In genomic region chr17:38450699-38451029, GRCh38 we compare ENCODE assay signal across 13 cellular contexts. TPM values are rescaled to one million over a fixed set of nuclear protein-coding genes. Genes with fewer than 3 reads are reported as not detected.
DNase-seq lines count a peak whose midpoint lies in the region; ATAC-seq, FAIRE-seq and TF ChIP-seq lines count a peak whose summit lies in the region.
"Had no signal": no experiment of that assay in that cellular context is flagged by ENCODE, and none has a peak within 500 bp of the region (broad histone marks: within the 10 kb centered on the region; RNA-seq: fewer than 3 reads in every experiment).

No MANE protein-coding gene starts in this region.

- H3K79me1 ChIP-seq in H1 (ENCODE audit: low read depth, low read length) = peaks cover 23% of the 10 kb centered on the region

- peaks cover 5 to 68% of the 10 kb centered on the region in 2 experiments for H3K79me2 ChIP-seq in H1 (ENCODE audit: control insufficient read depth in 1 of 2, insufficient read depth in 2 of 2, low read length in 2 of 2)

- H2BK15ac ChIP-seq in H1 (ENCODE audit: low read length) = no peak overlapping the region; the same call in 1 of the 2 replicates

- H2AK5ac ChIP-seq in H1 (ENCODE audit: low read depth, low read length) = peak overlapping the region; percentile 87

- peak overlapping the region; percentile 83 for H4K91ac ChIP-seq in H1 (replicated peaks; ENCODE audit: insufficient read length, low read length)

- H2BK20ac ChIP-seq in H1 (ENCODE audit: low read length) = peak overlapping the region; percentile 86; the same call in 1 of the 2 replicates

- H4K20me1 ChIP-seq in H1 (replicated peaks in 1 of 2; ENCODE audit: control insufficient read depth in 1 of 2, insufficient read depth in 2 of 2, low read length in 2 of 2) = no peaks in the 10 kb centered on the region

- H2BK12ac ChIP-seq in H1 (ENCODE audit: low read depth, low read length) = peak overlapping the region; percentile 97

- no peak overlapping the region for H3K23ac ChIP-seq in H1 (ENCODE audit: insufficient read length)

- H3K56ac ChIP-seq in H1 (replicated peaks; ENCODE audit: insufficient read length, low read depth, low read length) = no peak overlapping the region

- H2BK5ac ChIP-seq in H1 (ENCODE audit: low read depth, low read length) = peak overlapping the region; percentile 85

- peaks cover 90% of the 10 kb centered on the region for H3K4me1 ChIP-seq in left ventricle myocardium inferior
- peaks cover 32 to 61% (median 56%) of the 10 kb centered on the region in 4 experiments for H3K4me1 ChIP-seq in H1 (replicated peaks in 1 of 4; ENCODE audit: control insufficient read depth in 3 of 4, insufficient read depth in 4 of 4, low read length in 3 of 4)
- peaks cover 52% of the 10 kb centered on the region for H3K4me1 ChIP-seq in mesodermal cell (ENCODE audit: control insufficient read depth, insufficient read depth, low read length, poor library complexity, severe bottlenecking)
- H3K4me1 ChIP-seq in upper lobe of left lung = peaks cover 56 to 84% (median 63%) of the 10 kb centered on the region in 4 donors
- peaks cover 19% of the 10 kb centered on the region for H3K4me1 ChIP-seq in ovary (ENCODE audit: insufficient read depth)
- H3K4me1 ChIP-seq: HAP-1 had no signal

- H3K4ac ChIP-seq in H1 (replicated peaks; ENCODE audit: insufficient read length, low read depth, low read length) = no peak overlapping the region

- CTCF ChIA-PET in H1 (lab: Charles Lee; ENCODE audit: partially characterized antibody) = interaction anchor here (0.7 to 10.5 kb wide), 14 partner anchors 9 to 217 kb away, joined by 3 to 167 read pairs (median 3); partner anchors contain the start of gene ARHGAP23

- no peak for TF ChIP-seq RAD21 in H1 (IDR thresholded peaks at IDR 0.05 in 1 of 2, conservative IDR thresholded peaks at IDR 0.05 in 1 of 2; ENCODE audit: low read depth in 2 of 2, low read length in 2 of 2)

- no peaks in the 10 kb centered on the region for H3K36me3 ChIP-seq in left ventricle myocardium inferior
- no peaks in the 10 kb centered on the region; a peak in 2 of 8 replicates for H3K36me3 ChIP-seq in H1 (ENCODE audit: control insufficient read depth in 2 of 4, insufficient read depth in 4 of 4, low read length in 3 of 4)
- peaks cover 6% of the 10 kb centered on the region for H3K36me3 ChIP-seq in mesodermal cell (ENCODE audit: control insufficient read depth, insufficient read depth, low read length)
- H3K36me3 ChIP-seq in upper lobe of left lung = no peaks in the 10 kb centered on the region
- no peaks in the 10 kb centered on the region for H3K36me3 ChIP-seq in ovary
- H3K36me3 ChIP-seq: HAP-1 had no signal

- H4K8ac ChIP-seq in H1 (ENCODE audit: extremely low read depth, insufficient read depth, low read length) = no peak overlapping the region

- no peak for TF ChIP-seq EP300 in H1 (IDR thresholded peaks at IDR 0.05; ENCODE audit: borderline replicate concordance in 1 of 2, low read depth in 2 of 2, low read length in 2 of 2)
- TF ChIP-seq EP300 in upper lobe of left lung (IDR thresholded peaks at IDR 0.05) = no peak
- no peak for TF ChIP-seq EP300 in ovary (IDR thresholded peaks at IDR 0.05)

- no peak for FAIRE-seq in H1 (lab: Jason Lieb, UNC)
- FAIRE-seq in RCC 7860 (lab: Jason Lieb, UNC) = no peak

- H4K5ac ChIP-seq in H1 (ENCODE audit: insufficient read length, low read depth, low read length) = peak overlapping the region; percentile 26

- H3K27me3 ChIP-seq in left ventricle myocardium inferior (ENCODE audit: low read depth) (no peaks in the 10 kb centered on the region), H1 (replicated peaks in 1 of 4; ENCODE audit: control insufficient read depth in 3 of 4, extremely low read depth in 1 of 4, insufficient read depth in 3 of 4, low read length in 3 of 4) (no peaks in the 10 kb centered on the region), upper lobe of left lung (no peaks in the 10 kb centered on the region), ovary (no peaks in the 10 kb centered on the region)

- no peak overlapping the region for H2AFZ ChIP-seq in H1 (ENCODE audit: low read length)

- peak overlapping the region; percentile 15 for H3K18ac ChIP-seq in H1 (ENCODE audit: extremely low read depth, low read length)

- intact Hi-C loops in left ventricle myocardium inferior (cut with micrococcal nuclease) (no loop called here), cardiac septum (cut with DNase I) (loop anchor here (2.0 to 5.0 kb wide), 2 partner anchors 16 to 297 kb away; partner anchors contain the start of gene PCGF2), ovary (cut with DNase I) (no loop called here)

- H3K4me3 ChIP-seq in left ventricle myocardium inferior (peak overlapping the region; percentile 69), H1 (ENCODE audit: extremely low read depth in 1 of 4, insufficient read depth in 2 of 4, low read depth in 3 of 4, low read length in 4 of 4) (peak overlapping the region in 2 of 4 experiments; percentile 56 to 57; a peak in 3 of 8 replicates), mesodermal cell (ENCODE audit: extremely low read depth, insufficient read depth, low read length, poor library complexity, severe bottlenecking) (peak overlapping the region; percentile 43), upper lobe of left lung (peak overlapping the region in 1 of 4 donors; percentile 27), ovary (no peak overlapping the region)
- H3K4me3 ChIP-seq: HAP-1 had no signal

- ATAC-seq in upper lobe of left lung (ENCODE audit: low FRiP score in 2 of 2) = no peak
- ATAC-seq: stimulated activated naive CD8-positive, alpha-beta T cell treated with anti-CD3 and anti-CD28 coated beads, Interleukin-15, amount 100 ng/mL, for 72 hours had no signal

- DNase-seq in left ventricle myocardium inferior (no peak), cardiac septum (ENCODE audit: low spot score) (no peak), H1 (ENCODE audit: low read depth in 1 of 2, low spot score in 2 of 2) (no peak), upper lobe of left lung (no peak), SHP77 (lab: John Stamatoyannopoulos, UW) (no peak), ovary (no peak), RCC 7860 (ENCODE audit: low spot score) (no peak)
- DNase-seq: activated T-cell treated with anti-CD3 and anti-CD28 coated beads, Interleukin-2, amount 50 U/mL, for 1 hour; NCI-H1092 treated with DMSO at 0.1 percent for 48 hours; stimulated activated CD4-positive, alpha-beta T cell treated with anti-CD3 and anti-CD28 coated beads, Interleukin-1b, Interleukin-23, amount 100 ng/mL, for 48 hours; stimulated activated naive CD8-positive, alpha-beta T cell treated with anti-CD3 and anti-CD28 coated beads, Interleukin-15, amount 100 ng/mL, for 72 hours had no signal

- no peak overlapping the region; a peak in 1 of 7 replicates for H3K9ac ChIP-seq in H1 (replicated peaks in 1 of 4; ENCODE audit: extremely low read depth in 1 of 4, low read depth in 3 of 4, low read length in 3 of 4)

- H3K4me2 ChIP-seq in H1 (ENCODE audit: insufficient read depth in 1 of 2, low read depth in 2 of 2, low read length in 2 of 2) = peak overlapping the region; percentile 88 to 93

- no peak overlapping the region for H3K14ac ChIP-seq in H1 (ENCODE audit: insufficient read length)

- POLR2A ChIA-PET in H1 (lab: Charles Lee; ENCODE audit: partially characterized antibody) = interaction anchor here (0.7 to 6.9 kb wide), 20 partner anchors 9 to 249 kb away, joined by 3 to 107 read pairs (median 4); partner anchors contain the start of gene ARHGAP23

- no peak for TF ChIP-seq POLR2A in H1 (IDR thresholded peaks at IDR 0.05; ENCODE audit: control extremely low read depth in 1 of 2, low read depth in 2 of 2, low read length in 2 of 2)
- no peak for TF ChIP-seq POLR2A in upper lobe of left lung (IDR thresholded peaks at IDR 0.05)
- TF ChIP-seq POLR2A in ovary (IDR thresholded peaks at IDR 0.05) = no peak

- peaks cover 17% of the 10 kb centered on the region for H3K23me2 ChIP-seq in H1 (ENCODE audit: low read depth, low read length)

- peak overlapping the region; percentile 93 for H3K27ac ChIP-seq in left ventricle myocardium inferior (replicated peaks)
- H3K27ac ChIP-seq in H1 (ENCODE audit: low read depth, low read length) = peak overlapping the region; percentile 95
- H3K27ac ChIP-seq in mesodermal cell (ENCODE audit: low read depth, low read length, severe bottlenecking) = peak overlapping the region; percentile 97
- peak overlapping the region; percentile 79 to 89 (median 84) for H3K27ac ChIP-seq in upper lobe of left lung
- no peak overlapping the region for H3K27ac ChIP-seq in ovary

- no peak for TF ChIP-seq CTCF in left ventricle myocardium inferior (IDR thresholded peaks at IDR 0.05; ENCODE audit: borderline replicate concordance)
- no peak for TF ChIP-seq CTCF in H1 (IDR thresholded peaks at IDR 0.05; ENCODE audit: control extremely low read depth in 1 of 3, insufficient read depth in 1 of 3, low read depth in 1 of 3, low read length in 3 of 3)
- no peak for TF ChIP-seq CTCF in upper lobe of left lung (IDR thresholded peaks at IDR 0.05)
- TF ChIP-seq CTCF in ovary (IDR thresholded peaks at IDR 0.05) = no peak

- H2BK120ac ChIP-seq in H1 (replicated peaks; ENCODE audit: low read depth, low read length) = peak overlapping the region; percentile 79

- 3% methylated on average over 2 of the region's 2 CpGs; no CpG with 5 or more reads in 1 of the 2 experiments for WGBS in H1 (ENCODE audit: extremely low coverage in 1 of 2, insufficient coverage in 1 of 2, insufficient read length in 1 of 2, insufficient replicate concordance in 2 of 2, low coverage in 1 of 2, low lambda C conversion rate in 2 of 2, missing lambda C conversion rate in 1 of 2), 2 experiments
- 9 to 14% methylated on average over 1 to 2 of the region's 2 CpGs for WGBS in mesodermal cell (ENCODE audit: insufficient coverage in 2 of 2), 2 experiments
- 43 to 57% methylated on average over 2 of the region's 2 CpGs for WGBS in upper lobe of left lung, 2 donors
- 49 to 61% (median 61%) methylated on average over 2 of the region's 2 CpGs for WGBS in ovary, 3 donors

- H3K9me3 ChIP-seq in left ventricle myocardium inferior (replicated peaks) (no peaks in the 10 kb centered on the region), H1 (ENCODE audit: insufficient read depth in 2 of 2, low read depth in 1 of 2, low read length in 1 of 2) (no peaks in the 10 kb centered on the region), mesodermal cell (ENCODE audit: control insufficient read depth, low read length) (no peaks in the 10 kb centered on the region), upper lobe of left lung (no peaks in the 10 kb centered on the region), ovary (no peaks in the 10 kb centered on the region)
- H3K9me3 ChIP-seq: HAP-1 had no signal

RNA-seq across cellular contexts. Expression of gene ARHGAP23, which starts 22.4 kb away (rescaled TPM):
- total RNA-seq in left ventricle myocardium inferior (60.8 TPM), cardiac septum (96.8 TPM), upper lobe of left lung (100 to 1,000 TPM in 1 of 6 donors, 10 to 100 TPM in 5; 30.4 to 104 (median 70.1) TPM), ovary (10 to 100 TPM; 13.7 to 76.4 (median 48.9) TPM)
- total RNA-seq in H1 (2021; fragmentation: NEBNext Ultra II Directional; extraction: Animal tissue kit (Norgen Biotek cat#: 25700)) = 107 and 108 TPM in 2 replicates
- polyA plus RNA-seq in H1 (2011; rRNA removed) (16.3 and 28.6 TPM in 2 replicates), ovary (10 to 100 TPM; 23.5 to 25.8 TPM)
- polyA plus RNA-seq in H1 (2011; cell fraction: cytosol; rRNA removed) = 21.0 TPM
- polyA plus RNA-seq in H1 (2011; cell fraction: nucleus; rRNA removed) = 52.6 TPM
- 39.3 to 66.4 TPM (median 42.6 TPM) in 4 replicates for polyA plus RNA-seq in H1 (2012, experiment 1 of 2)
- polyA plus RNA-seq in H1 (2012, experiment 2 of 2) = 39.0 TPM
- polyA plus RNA-seq in H1 (2013, experiment 1 of 2) = 43.2 TPM
- polyA plus RNA-seq in H1 (2013, experiment 2 of 2) = 43.6 TPM
- polyA minus RNA-seq in H1 (2011; rRNA and poly(A)+ RNA removed) = 23.8 and 36.4 TPM in 2 replicates
- 25.8 TPM for polyA minus RNA-seq in H1 (2011; cell fraction: cytosol; rRNA and poly(A)+ RNA removed)
- 69.0 TPM for polyA minus RNA-seq in H1 (2011; cell fraction: nucleus; rRNA and poly(A)+ RNA removed)
- 33.0 TPM for polyA plus RNA-seq in mesodermal cell (2013, experiment 1 of 2)
- polyA plus RNA-seq in mesodermal cell (2013, experiment 2 of 2) = 27.8 TPM

Comparison
In these comparisons a context has a peak if more than half of its experiments do, and no peak if none do; other contexts are left out.
1. H3K27ac ChIP-seq: peak in left ventricle myocardium inferior (single experiment), H1 (single experiment), mesodermal cell (single experiment) and upper lobe of left lung (4 of 4); none in ovary (0 of 2).